Comparison of ENCODE assay signal across 10 cellular contexts in the genomic region with DNA sequence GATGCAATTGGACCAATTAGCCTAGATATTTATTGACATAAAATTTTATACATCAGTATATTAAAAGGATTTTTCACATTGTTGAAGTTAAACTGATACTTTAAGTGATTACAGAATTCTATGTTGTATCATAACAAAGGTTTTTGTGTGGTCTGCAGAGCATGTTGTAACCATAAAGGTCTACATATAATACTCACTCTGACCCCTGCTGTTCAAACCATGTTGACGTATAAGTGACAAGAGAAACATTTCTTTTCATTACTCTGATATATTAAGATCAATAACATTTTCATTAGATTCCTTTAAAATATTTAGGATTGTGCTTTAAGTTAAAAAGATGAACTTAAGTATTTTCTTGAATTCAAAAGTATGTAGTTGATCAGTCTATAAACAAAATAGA.
DNase-seq lines count a peak whose midpoint lies in the region; ATAC-seq and TF ChIP-seq lines count a peak whose summit lies in the region.
"Had no signal": no experiment of that assay in that cellular context is flagged by ENCODE, and none has a peak within 500 bp of the region (broad histone marks: within the 10 kb centered on the region; RNA-seq: fewer than 3 reads in every experiment).

No MANE protein-coding gene starts in this region.

- no peak overlapping the region for H3K4me3 Mint-ChIP-seq in osteocyte (ENCODE audit: unreplicated experiment)
- H3K4me3 Mint-ChIP-seq: T-helper 17 cell had no signal

- H3K36me3 Mint-ChIP-seq in osteocyte (ENCODE audit: unreplicated experiment): no peaks in the 10 kb centered on the region

- H3K9me3 Mint-ChIP-seq in osteocyte (ENCODE audit: unreplicated experiment): no peaks in the 10 kb centered on the region

- CTCF ChIA-PET in RWPE1 (lab: Yijun Ruan, JAX): interaction anchor here (1.0 kb wide), 1 partner anchor 59 kb away, joined by 5 read pairs; no protein-coding TSS in a partner anchor

- TF ChIP-seq CTCF in RWPE1 (conservative IDR thresholded peaks at IDR 0.05; ENCODE audit: low read depth) (0 out of 2 replicates have a peak, but pooled peaks have one; percentile 13), osteocyte (IDR thresholded peaks at IDR 0.05) (peak; percentile 37)

- peak; percentile 0 for DNase-seq in SIG-M5 treated with dmso at 0.1 percent for 504 hours (lab: John Stamatoyannopoulos, UW; ENCODE audit: unreplicated experiment)
- no peak for DNase-seq in SIG-M5 (lab: John Stamatoyannopoulos, UW)
- DNase-seq in RWPE1 (ENCODE audit: low spot score): peak; percentile 5
- DNase-seq in osteocyte (ENCODE audit: extremely low spot score, unreplicated experiment): no peak
- DNase-seq in GF-D8 (lab: John Stamatoyannopoulos, UW): no peak
- no peak for DNase-seq in superior temporal gyrus (ENCODE audit: extremely low spot score)
- DNase-seq: T-helper 17 cell had no signal

- no peak overlapping the region for H3K27ac ChIP-seq in RWPE1
- H3K27ac ChIP-seq: neutrophil had no signal

- H3K4me1 Mint-ChIP-seq in osteocyte (ENCODE audit: unreplicated experiment): peaks cover 3% of the 10 kb centered on the region
- H3K4me1 Mint-ChIP-seq: T-helper 17 cell had no signal

- ATAC-seq in HG03460 (IDR thresholded peaks at IDR 0.05; ENCODE audit: unreplicated experiment) (peak; percentile 54), GM19324 (IDR thresholded peaks at IDR 0.05; ENCODE audit: low FRiP score, unreplicated experiment) (no peak)
- ATAC-seq: T-helper 17 cell had no signal

- H3K27me3 Mint-ChIP-seq in osteocyte (ENCODE audit: unreplicated experiment): peaks cover 27% of the 10 kb centered on the region

- no peak overlapping the region for H3K27ac Mint-ChIP-seq in osteocyte (ENCODE audit: unreplicated experiment)
- H3K27ac Mint-ChIP-seq: T-helper 17 cell had no signal

- POLR2A ChIA-PET in RWPE1 (lab: Yijun Ruan, JAX; ENCODE audit: low non-redundant PET): no interaction called here

Comparison
In these comparisons a context has a peak if more than half of its experiments do, and no peak if none do; other contexts are left out.
1. DNase-seq: peak in SIG-M5 treated with dmso at 0.1 percent for 504 hours (single experiment) and RWPE1 (single experiment); none in SIG-M5 (single experiment), osteocyte (single experiment), GF-D8 (single experiment) and superior temporal gyrus (single experiment).